In the genomic region with DNA sequence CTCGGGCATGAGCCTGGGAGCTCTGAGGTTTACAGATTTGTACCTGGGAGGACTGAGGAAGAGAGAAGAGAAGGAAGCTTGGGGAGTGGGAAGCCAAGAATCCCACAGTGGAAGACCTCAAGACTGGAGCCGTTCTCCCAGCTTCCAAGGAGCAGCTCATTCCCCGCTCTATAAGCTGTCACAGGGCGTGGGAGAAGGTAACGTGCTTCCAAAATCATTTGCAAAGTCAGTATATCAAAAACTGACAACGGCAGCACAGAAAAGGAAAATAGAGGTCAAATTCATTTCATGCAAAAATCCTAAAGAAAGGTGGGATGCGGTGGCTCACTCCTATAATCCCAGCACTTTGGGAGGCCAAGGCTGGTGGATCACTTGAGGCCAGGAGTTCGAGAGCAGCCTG, we compare ENCODE assay signal across 19 cellular contexts. TPM values are rescaled to one million over a fixed set of nuclear protein-coding genes. Genes with fewer than 3 reads are reported as not detected.
A peak's percentile ranks its signal among the peaks of the same experiment; 100 is the strongest.
DNase-seq lines count a peak whose midpoint lies in the region; ATAC-seq lines count a peak whose summit lies in the region.
"Had no signal": no experiment of that assay in that cellular context is flagged by ENCODE, and none has a peak within 500 bp of the region (broad histone marks: within the 10 kb centered on the region; RNA-seq: fewer than 3 reads in every experiment).

No MANE protein-coding gene starts in this region.

- no peak for DNase-seq in activated T-cell treated with anti-CD3 and anti-CD28 coated beads, Interleukin-2, amount 50 U/mL, for 72 hours
- no peak for DNase-seq in activated T-cell treated with anti-CD3 and anti-CD28 coated beads, Interleukin-2, amount 50 U/mL, for 48 hours
- DNase-seq in central memory CD8-positive, alpha-beta T cell (ENCODE audit: low spot score in 2 of 2) = no peak
- DNase-seq in stimulated activated effector memory CD8-positive, alpha-beta T cell treated with anti-CD3 and anti-CD28 coated beads, Interleukin-12 subunit alpha, Interleukin-12 subunit beta, amount 100 ng/mL, for 72 hours (ENCODE audit: low spot score in 2 of 2) = no peak
- DNase-seq in 8988T = no peak
- DNase-seq: activated CD8-positive, alpha-beta memory T cell treated with anti-CD3 and anti-CD28 coated beads, Interleukin-2, amount 50 U/mL, for 4 hours; DMS53; foreskin melanocyte; KG1; left ventricle myocardium inferior; midbrain; NCI-H69; RPMI8226; sigmoid colon had no signal

- peaks cover 20 to 28% of the 10 kb centered on the region in 2 donors for H3K36me3 Mint-ChIP-seq in activated T-cell treated with anti-CD3 and anti-CD28 coated beads, Interleukin-2, amount 50 U/mL, for 72 hours (ENCODE audit: insufficient read depth in 2 of 2)
- peaks cover 20% of the 10 kb centered on the region for H3K36me3 Mint-ChIP-seq in IgD-negative memory B cell
- H3K36me3 Mint-ChIP-seq in central memory CD8-positive, alpha-beta T cell (ENCODE audit: insufficient read depth) = peaks cover 46% of the 10 kb centered on the region
- peaks cover 77% of the 10 kb centered on the region for H3K36me3 Mint-ChIP-seq in stimulated activated effector memory CD8-positive, alpha-beta T cell treated with anti-CD3 and anti-CD28 coated beads, Interleukin-12 subunit alpha, Interleukin-12 subunit beta, amount 100 ng/mL, for 72 hours

- H3K4me1 Mint-ChIP-seq in activated T-cell treated with anti-CD3 and anti-CD28 coated beads, Interleukin-2, amount 50 U/mL, for 72 hours (ENCODE audit: low read depth) = peaks cover 94% of the 10 kb centered on the region
- H3K4me1 Mint-ChIP-seq in IgD-negative memory B cell = peaks cover 55 to 81% (median 77%) of the 10 kb centered on the region in 3 donors
- H3K4me1 Mint-ChIP-seq in central memory CD8-positive, alpha-beta T cell = peaks cover 97% of the 10 kb centered on the region
- H3K4me1 Mint-ChIP-seq in stimulated activated effector memory CD8-positive, alpha-beta T cell treated with anti-CD3 and anti-CD28 coated beads, Interleukin-12 subunit alpha, Interleukin-12 subunit beta, amount 100 ng/mL, for 72 hours = peaks cover 99% of the 10 kb centered on the region

- no peaks in the 10 kb centered on the region for H3K27me3 Mint-ChIP-seq in activated T-cell treated with anti-CD3 and anti-CD28 coated beads, Interleukin-2, amount 50 U/mL, for 72 hours (ENCODE audit: low read depth)
- peaks cover 3% of the 10 kb centered on the region for H3K27me3 Mint-ChIP-seq in IgD-negative memory B cell
- H3K27me3 Mint-ChIP-seq in central memory CD8-positive, alpha-beta T cell = no peaks in the 10 kb centered on the region

- no peak for ATAC-seq in activated T-cell treated with anti-CD3 and anti-CD28 coated beads, Interleukin-2, amount 50 U/mL, for 72 hours (replicated peaks in 1 of 2)
- ATAC-seq in central memory CD8-positive, alpha-beta T cell (replicated peaks; ENCODE audit: extremely low read depth, poor library complexity, severe bottlenecking) = no peak
- no peak for ATAC-seq in stimulated activated effector memory CD8-positive, alpha-beta T cell treated with anti-CD3 and anti-CD28 coated beads, Interleukin-12 subunit alpha, Interleukin-12 subunit beta, amount 100 ng/mL, for 72 hours
- ATAC-seq in HG03432 (IDR thresholded peaks at IDR 0.05; ENCODE audit: unreplicated experiment) = no peak
- ATAC-seq in HG02970 (IDR thresholded peaks at IDR 0.05; ENCODE audit: low FRiP score, unreplicated experiment) = no peak

- H3K27ac Mint-ChIP-seq in activated T-cell treated with anti-CD3 and anti-CD28 coated beads, Interleukin-2, amount 50 U/mL, for 72 hours = peak overlapping the region; percentile 78
- H3K27ac Mint-ChIP-seq in IgD-negative memory B cell = peak overlapping the region in 2 of 3 donors; percentile 3 to 43
- peak overlapping the region; percentile 94 for H3K27ac Mint-ChIP-seq in central memory CD8-positive, alpha-beta T cell (ENCODE audit: low read depth)
- peak overlapping the region; percentile 92 for H3K27ac Mint-ChIP-seq in stimulated activated effector memory CD8-positive, alpha-beta T cell treated with anti-CD3 and anti-CD28 coated beads, Interleukin-12 subunit alpha, Interleukin-12 subunit beta, amount 100 ng/mL, for 72 hours
- H3K27ac Mint-ChIP-seq: progenitor cell of endocrine pancreas had no signal

- H3K4me3 Mint-ChIP-seq in activated T-cell treated with anti-CD3 and anti-CD28 coated beads, Interleukin-2, amount 50 U/mL, for 72 hours = peak overlapping the region; percentile 81 to 90
- H3K4me3 Mint-ChIP-seq in IgD-negative memory B cell = peak overlapping the region in 1 of 4 donors; percentile 31
- H3K4me3 Mint-ChIP-seq in central memory CD8-positive, alpha-beta T cell = peak overlapping the region; percentile 69
- H3K4me3 Mint-ChIP-seq in stimulated activated effector memory CD8-positive, alpha-beta T cell treated with anti-CD3 and anti-CD28 coated beads, Interleukin-12 subunit alpha, Interleukin-12 subunit beta, amount 100 ng/mL, for 72 hours = peak overlapping the region; percentile 84

- H3K9me3 Mint-ChIP-seq in activated T-cell treated with anti-CD3 and anti-CD28 coated beads, Interleukin-2, amount 50 U/mL, for 72 hours = peaks cover 0 to 4% of the 10 kb centered on the region in 2 donors
- no peaks in the 10 kb centered on the region for H3K9me3 Mint-ChIP-seq in IgD-negative memory B cell
- no peaks in the 10 kb centered on the region for H3K9me3 Mint-ChIP-seq in central memory CD8-positive, alpha-beta T cell
- no peaks in the 10 kb centered on the region for H3K9me3 Mint-ChIP-seq in stimulated activated effector memory CD8-positive, alpha-beta T cell treated with anti-CD3 and anti-CD28 coated beads, Interleukin-12 subunit alpha, Interleukin-12 subunit beta, amount 100 ng/mL, for 72 hours

RNA-seq across cellular contexts. Expression of gene PIK3R5, which starts 7.8 kb away (rescaled TPM):
- 10 to 100 TPM; 43.0 to 45.4 TPM for total RNA-seq in activated T-cell treated with anti-CD3 and anti-CD28 coated beads, Interleukin-2, amount 50 U/mL, for 72 hours
- 30.7 TPM for polyA plus RNA-seq in IgD-negative memory B cell
- total RNA-seq: HT1080 had no signal

Comparison
In these comparisons a context has a peak if more than half of its experiments do, and no peak if none do; other contexts are left out.
1. H3K27ac Mint-ChIP-seq: peak in every context shown above with its lines; median percentile 94 in central memory CD8-positive, alpha-beta T cell; 92 in stimulated activated effector memory CD8-positive, alpha-beta T cell treated with anti-CD3 and anti-CD28 coated beads, Interleukin-12 subunit alpha, Interleukin-12 subunit beta, amount 100 ng/mL, for 72 hours; 78 in activated T-cell treated with anti-CD3 and anti-CD28 coated beads, Interleukin-2, amount 50 U/mL, for 72 hours; 23 in IgD-negative memory B cell.